Comparison of ENCODE assay signal across 26 cellular contexts in genomic region chr4:156767911-156768415, GRCh38.
"Had no signal": no experiment of that assay in that cellular context is flagged by ENCODE, and none has a peak within 500 bp of the region (broad histone marks: within the 10 kb centered on the region; RNA-seq: fewer than 3 reads in every experiment).

No MANE protein-coding gene starts in this region.

- H3K9me3 ChIP-seq: neutrophil, thoracic aorta, vagina had no signal

- H3K4me1 Mint-ChIP-seq: activated naive CD4-positive, alpha-beta T cell treated with anti-CD3 and anti-CD28 coated beads, Interleukin-2, amount 10 ng/mL, durations not matched to agents 7 days and 5 days; naive thymus-derived CD8-positive, alpha-beta T cell; stimulated activated naive B cell treated with anti-CD40 and anti-IgM and Interleukin-4, amounts not matched to agents 10 μg/mL and 1 μg/mL and 100 μg/mL, for 72 hours had no signal

- ATAC-seq: foreskin keratinocyte; left colon; naive thymus-derived CD8-positive, alpha-beta T cell; sciatic nerve; stimulated activated naive B cell treated with anti-CD40 and anti-IgM and Interleukin-4, amounts not matched to agents 10 μg/mL and 1 μg/mL and 100 μg/mL, for 72 hours; WTC11 had no signal

- H3K4me3 ChIP-seq: cardiac muscle cell, thoracic aorta, vagina had no signal

- H3K4me3 Mint-ChIP-seq: activated naive CD4-positive, alpha-beta T cell treated with anti-CD3 and anti-CD28 coated beads, Interleukin-2, amount 10 ng/mL, durations not matched to agents 7 days and 5 days; endodermal cell; naive thymus-derived CD8-positive, alpha-beta T cell; stimulated activated naive B cell treated with anti-CD40 and anti-IgM and Interleukin-4, amounts not matched to agents 10 μg/mL and 1 μg/mL and 100 μg/mL, for 72 hours; T-helper 1 cell treated with Interleukin-12 subunit alpha and Interleukin-12 subunit beta and Interleukin-4 antibody, amounts not matched to agents 30 μg/mL and 1 μg/mL, for 36 hours; type B pancreatic cell; WTC11 had no signal

- DNase-seq: activated CD8-positive, alpha-beta memory T cell treated with anti-CD3 and anti-CD28 coated beads, Interleukin-2, amount 50 U/mL, for 48 hours; activated effector memory CD4-positive, alpha-beta T cell treated with Interleukin-2 at 50 U/mL for 16 hours; activated naive CD4-positive, alpha-beta T cell treated with anti-CD3 and anti-CD28 coated beads, Interleukin-2, amount 10 ng/mL, durations not matched to agents 7 days and 5 days; activated T-cell treated with anti-CD3 and anti-CD28 coated beads, Interleukin-2, amount 50 U/mL, for 48 hours; amygdala; cortex of kidney; endodermal cell; foreskin keratinocyte; head of caudate nucleus; hypothalamus; left colon; naive thymus-derived CD8-positive, alpha-beta T cell; posterior cingulate gyrus; stimulated activated CD4-positive, alpha-beta T cell treated with anti-CD3 and anti-CD28 coated beads, Interleukin-2, amount 100 ng/mL, for 48 hours; stimulated activated CD8-positive, alpha-beta memory T cell treated with anti-CD3 and anti-CD28 coated beads, Interleukin-4, amount 100 ng/mL, for 48 hours; stimulated activated naive B cell treated with anti-CD40 and anti-IgM and Interleukin-4, amounts not matched to agents 10 μg/mL and 1 μg/mL and 100 μg/mL, for 72 hours; T1000 had no signal

- H3K36me3 ChIP-seq: cardiac muscle cell, neutrophil, thoracic aorta, vagina had no signal

- H3K9me3 Mint-ChIP-seq: activated naive CD4-positive, alpha-beta T cell treated with anti-CD3 and anti-CD28 coated beads, Interleukin-2, amount 10 ng/mL, durations not matched to agents 7 days and 5 days; endodermal cell; naive thymus-derived CD8-positive, alpha-beta T cell; stimulated activated naive B cell treated with anti-CD40 and anti-IgM and Interleukin-4, amounts not matched to agents 10 μg/mL and 1 μg/mL and 100 μg/mL, for 72 hours; T-helper 1 cell treated with Interleukin-12 subunit alpha and Interleukin-12 subunit beta and Interleukin-4 antibody, amounts not matched to agents 30 μg/mL and 1 μg/mL, for 36 hours; type B pancreatic cell; WTC11 had no signal

- H3K36me3 Mint-ChIP-seq: activated naive CD4-positive, alpha-beta T cell treated with anti-CD3 and anti-CD28 coated beads, Interleukin-2, amount 10 ng/mL, durations not matched to agents 7 days and 5 days; naive thymus-derived CD8-positive, alpha-beta T cell; stimulated activated naive B cell treated with anti-CD40 and anti-IgM and Interleukin-4, amounts not matched to agents 10 μg/mL and 1 μg/mL and 100 μg/mL, for 72 hours; WTC11 had no signal

- H3K27ac Mint-ChIP-seq: activated naive CD4-positive, alpha-beta T cell treated with anti-CD3 and anti-CD28 coated beads, Interleukin-2, amount 10 ng/mL, durations not matched to agents 7 days and 5 days; endodermal cell; naive thymus-derived CD8-positive, alpha-beta T cell; stimulated activated naive B cell treated with anti-CD40 and anti-IgM and Interleukin-4, amounts not matched to agents 10 μg/mL and 1 μg/mL and 100 μg/mL, for 72 hours; T-helper 1 cell treated with Interleukin-12 subunit alpha and Interleukin-12 subunit beta and Interleukin-4 antibody, amounts not matched to agents 30 μg/mL and 1 μg/mL, for 36 hours; type B pancreatic cell; WTC11 had no signal

- H3K27ac ChIP-seq: cardiac muscle cell, epithelial cell of prostate, foreskin keratinocyte, neutrophil, vagina had no signal

- H3K27me3 Mint-ChIP-seq: activated naive CD4-positive, alpha-beta T cell treated with anti-CD3 and anti-CD28 coated beads, Interleukin-2, amount 10 ng/mL, durations not matched to agents 7 days and 5 days; naive thymus-derived CD8-positive, alpha-beta T cell; stimulated activated naive B cell treated with anti-CD40 and anti-IgM and Interleukin-4, amounts not matched to agents 10 μg/mL and 1 μg/mL and 100 μg/mL, for 72 hours; type B pancreatic cell had no signal

- H3K27me3 ChIP-seq: cardiac muscle cell, foreskin keratinocyte, neutrophil, vagina had no signal
